ENCODE assay signal across 8 cellular contexts in the genomic region with DNA sequence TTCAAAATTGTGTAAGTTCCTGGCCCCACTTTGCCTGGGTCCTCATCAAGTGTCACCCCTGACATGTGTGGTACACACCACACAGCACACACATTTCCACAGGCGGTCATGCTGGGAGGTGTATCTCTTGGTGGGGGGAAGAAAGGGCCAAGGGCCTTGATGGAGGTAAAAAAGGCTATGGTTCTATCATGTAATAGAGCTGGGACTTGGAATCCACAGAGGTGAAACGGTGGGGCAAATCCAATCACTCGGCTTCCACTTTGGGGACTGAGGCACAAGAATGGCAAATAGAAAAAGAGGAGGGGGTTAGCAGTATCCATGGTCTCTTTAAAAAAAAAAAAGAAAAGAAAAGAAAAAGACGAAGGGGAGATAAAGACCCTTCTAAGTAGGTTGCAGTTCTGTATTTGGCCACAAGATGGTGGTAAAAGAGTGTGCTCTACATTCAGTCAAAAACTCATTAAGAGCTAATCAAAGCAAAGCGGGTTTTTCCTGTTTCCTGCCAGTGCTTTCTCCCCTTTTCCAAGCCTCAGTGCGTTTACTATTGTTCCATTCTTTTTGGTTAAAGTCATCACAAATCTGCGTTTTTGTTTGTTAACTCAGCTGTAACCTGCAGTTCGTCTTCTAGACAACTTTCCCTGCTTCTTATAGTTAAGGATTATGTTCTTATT. TPM values are rescaled to one million over a fixed set of nuclear protein-coding genes. Genes with fewer than 3 reads are reported as not detected.
DNase-seq lines count a peak whose midpoint lies in the region; ATAC-seq and TF ChIP-seq lines count a peak whose summit lies in the region.

No MANE protein-coding gene starts in this region.

- peak; percentile 75 for DNase-seq in COR-L47 (lab: John Stamatoyannopoulos, UW)
- DNase-seq in HFF-Myc (ENCODE audit: extremely low read depth, low read depth) = peak; percentile 21
- peak; percentile 81 for DNase-seq in OCI-M1 (lab: John Stamatoyannopoulos, UW)
- peak; percentile 76 for DNase-seq in dermis blood vessel endothelial cell
- DNase-seq in lower lobe of right lung = no peak
- DNase-seq in activated CD4-positive, alpha-beta T cell treated with anti-CD3 and anti-CD28 coated beads, Interleukin-2, amount 50 U/mL, for 48 hours = no peak
- no peak for DNase-seq in HuH-7 (ENCODE audit: low spot score)

- H3K36me3 ChIP-seq in lower lobe of right lung = no peaks in the 10 kb centered on the region

- H3K9me3 ChIP-seq in lower lobe of right lung = no peaks in the 10 kb centered on the region

- TF ChIP-seq CTCF in HFF-Myc (IDR thresholded peaks at IDR 0.05; ENCODE audit: low read depth, low read length, missing control alignments) = peak; percentile 59
- peak; percentile 74 for TF ChIP-seq CTCF in lower lobe of right lung (IDR thresholded peaks at IDR 0.05)

- intact Hi-C loops in lower lobe of right lung (cut with DNase I) = no loop called here

- no peaks in the 10 kb centered on the region for H3K27me3 ChIP-seq in lower lobe of right lung (ENCODE audit: low read depth)

- ATAC-seq in lower lobe of right lung (peak; percentile 70 to 76), GM21526 (IDR thresholded peaks at IDR 0.05; ENCODE audit: low FRiP score, unreplicated experiment) (no peak)

- H3K4me1 ChIP-seq in lower lobe of right lung = peaks cover 5% of the 10 kb centered on the region

- H3K4me3 ChIP-seq in HFF-Myc (replicated peaks; ENCODE audit: low read depth, low read length) (no peak overlapping the region), lower lobe of right lung (no peak overlapping the region)

- peak overlapping the region; percentile 11 for H3K27ac ChIP-seq in lower lobe of right lung

RNA-seq across cellular contexts. Expression of a gene that starts 37.0 kb away (rescaled TPM):
- 82.0 and 101 TPM in 2 replicates for total RNA-seq in dermis blood vessel endothelial cell
- 130 TPM for total RNA-seq in lower lobe of right lung

Comparison
In these comparisons a context has a peak if more than half of its experiments do, and no peak if none do; other contexts are left out.
1. DNase-seq: peak in COR-L47 (single experiment), HFF-Myc (single experiment), OCI-M1 (single experiment) and dermis blood vessel endothelial cell (single experiment); none in lower lobe of right lung (single experiment), activated CD4-positive, alpha-beta T cell treated with anti-CD3 and anti-CD28 coated beads, Interleukin-2, amount 50 U/mL, for 48 hours (0 of 2) and HuH-7 (single experiment).